In the genomic region with DNA sequence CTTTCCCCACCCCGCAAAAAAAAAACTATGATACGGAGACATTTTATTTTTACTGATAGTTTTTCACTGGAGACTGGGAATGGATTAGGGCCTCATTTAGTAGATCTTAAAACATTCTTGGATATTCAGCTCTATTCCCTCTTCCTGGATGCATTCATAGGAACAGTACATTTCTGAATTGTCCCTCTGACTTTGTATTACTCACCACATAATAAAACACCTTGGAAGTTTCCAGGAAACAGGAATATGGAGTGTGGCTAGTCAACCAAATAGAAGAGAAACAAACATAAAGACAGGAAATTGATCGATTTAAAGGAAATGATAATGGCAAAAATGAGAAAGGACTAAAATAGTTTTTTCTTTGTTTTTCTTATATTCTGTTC, we compare ENCODE assay signal across 12 cellular contexts.
DNase-seq lines count a peak whose midpoint lies in the region; ATAC-seq and TF ChIP-seq lines count a peak whose summit lies in the region.
"Had no signal": no experiment of that assay in that cellular context is flagged by ENCODE, and none has a peak within 500 bp of the region (broad histone marks: within the 10 kb centered on the region; RNA-seq: fewer than 3 reads in every experiment).

No MANE protein-coding gene starts in this region.

- no peak for ATAC-seq in activated CD4-positive, alpha-beta T cell treated with anti-CD3 and anti-CD28 coated beads for 36 hours
- peak; percentile 37 for ATAC-seq in HCT116
- ATAC-seq in activated T-helper 17 cell treated with anti-CD3 and anti-CD28 coated beads, Interleukin-2, amount 50 U/mL, for 72 hours (replicated peaks), result no peak
- ATAC-seq in GM21360 (IDR thresholded peaks at IDR 0.05; ENCODE audit: unreplicated experiment), result no peak

- TF ChIP-seq RAD21 in HCT116 (IDR thresholded peaks at IDR 0.05; ENCODE audit: low read depth), result no peak

- H3K27ac ChIP-seq in HCT116 (ENCODE audit: low read depth, low read length), result no peak overlapping the region

- peaks cover 0 to 6% of the 10 kb centered on the region in 2 experiments; a peak in 2 of 4 replicates for H3K4me1 ChIP-seq in HCT116 (ENCODE audit: control insufficient read depth in 1 of 2, insufficient read depth in 2 of 2, low read length in 2 of 2)

- H3K27ac Mint-ChIP-seq in activated CD4-positive, alpha-beta T cell treated with anti-CD3 and anti-CD28 coated beads for 36 hours, result no peak overlapping the region
- peak overlapping the region; percentile 46 for H3K27ac Mint-ChIP-seq in activated T-helper 17 cell treated with anti-CD3 and anti-CD28 coated beads, Interleukin-2, amount 50 U/mL, for 72 hours
- H3K27ac Mint-ChIP-seq in nephron progenitor cell, result no peak overlapping the region

- no peak for TF ChIP-seq POLR2A in HCT116 (IDR thresholded peaks at IDR 0.05; ENCODE audit: borderline replicate concordance, extremely low read depth, insufficient read depth, insufficient read length)

- H3K4me3 ChIP-seq in HCT116 (replicated peaks in 1 of 2; ENCODE audit: low read depth in 1 of 2, low read length in 2 of 2), result no peak overlapping the region
- H3K4me3 ChIP-seq: lung had no signal

- DNase-seq in activated CD4-positive, alpha-beta T cell treated with anti-CD3 and anti-CD28 coated beads for 36 hours, result no peak
- DNase-seq in activated CD4-positive, alpha-beta T cell treated with anti-CD3 and anti-CD28 coated beads for 4 hours, result no peak
- DNase-seq in HCT116 (ENCODE audit: low read depth, low spot score) (no peak), nephron progenitor cell (no peak), NCI-H146 (lab: John Stamatoyannopoulos, UW) (no peak)
- no peak for DNase-seq in NK-92 treated with Interleukin-12 subunit alpha and Interleukin-12 subunit beta, amount 100 ng/mL, for 24 hours (lab: John Stamatoyannopoulos, UW)
- DNase-seq: cortex of kidney, NCI-H345 had no signal

- BruUV-seq in HCT116 (replicated peaks; lab: Mats Ljungman, UMichigan), result no TSS peak

- H3K4me2 ChIP-seq in HCT116 (ENCODE audit: low read length), result no peak overlapping the region

- no peak overlapping the region for H3K9ac ChIP-seq in HCT116 (ENCODE audit: low read length)

- peaks cover 2% of the 10 kb centered on the region for H3K36me3 Mint-ChIP-seq in activated CD4-positive, alpha-beta T cell treated with anti-CD3 and anti-CD28 coated beads for 36 hours (ENCODE audit: low read depth)
- peaks cover 10% of the 10 kb centered on the region for H3K36me3 Mint-ChIP-seq in activated T-helper 17 cell treated with anti-CD3 and anti-CD28 coated beads, Interleukin-2, amount 50 U/mL, for 72 hours (ENCODE audit: low read depth)
- H3K36me3 Mint-ChIP-seq in nephron progenitor cell (ENCODE audit: low read depth), result peaks cover 13% of the 10 kb centered on the region

- peak overlapping the region; percentile 74 for H3K4me3 Mint-ChIP-seq in activated CD4-positive, alpha-beta T cell treated with anti-CD3 and anti-CD28 coated beads for 36 hours
- H3K4me3 Mint-ChIP-seq in activated T-helper 17 cell treated with anti-CD3 and anti-CD28 coated beads, Interleukin-2, amount 50 U/mL, for 72 hours, result peak overlapping the region; percentile 67
- H3K4me3 Mint-ChIP-seq in nephron progenitor cell, result peak overlapping the region; percentile 88

- H3K9me3 Mint-ChIP-seq in activated CD4-positive, alpha-beta T cell treated with anti-CD3 and anti-CD28 coated beads for 36 hours (ENCODE audit: low read depth), result no peaks in the 10 kb centered on the region
- no peaks in the 10 kb centered on the region for H3K9me3 Mint-ChIP-seq in activated T-helper 17 cell treated with anti-CD3 and anti-CD28 coated beads, Interleukin-2, amount 50 U/mL, for 72 hours
- H3K9me3 Mint-ChIP-seq in nephron progenitor cell, result peaks cover 12% of the 10 kb centered on the region
- H3K9me3 Mint-ChIP-seq: T-helper 1 cell treated with Interleukin-12 subunit alpha and Interleukin-12 subunit beta and Interleukin-4 antibody, amounts not matched to agents 30 μg/mL and 1 μg/mL, for 36 hours had no signal

- intact Hi-C loops in activated CD4-positive, alpha-beta T cell treated with anti-CD3 and anti-CD28 coated beads for 36 hours (cut with DNase I, micrococcal nuclease), result loop anchor here in 1 of 2 experiments (1.0 to 2.0 kb wide), 2 partner anchors 15 to 25 kb away; no protein-coding TSS in a partner anchor
- intact Hi-C loops in HCT116 (cut with micrococcal nuclease), result loop anchor here (5.0 kb wide), 1 partner anchor 196 kb away; no protein-coding TSS in a partner anchor

- no peak overlapping the region for H2AFZ ChIP-seq in HCT116 (ENCODE audit: low read depth, low read length, poor library complexity, severe bottlenecking)

- RAD21 ChIA-PET in HCT116 (lab: Charles Lee; ENCODE audit: low non-redundant PET in 1 of 2, low total read pairs in 2 of 2, uncharacterized antibody in 2 of 2, unreplicated experiment in 2 of 2), result interaction anchor here in 1 of 2 experiments (0.6 kb wide), 1 partner anchor 84 kb away, joined by 3 read pairs; no protein-coding TSS in a partner anchor

- POLR2A ChIA-PET in activated CD4-positive, alpha-beta T cell treated with anti-CD3 and anti-CD28 coated beads for 36 hours (lab: Charles Lee), result no interaction called here
- POLR2A ChIA-PET in HCT116 (lab: Charles Lee), result interaction anchor here (0.7 kb wide), 1 partner anchor 164 kb away, joined by 3 read pairs; no protein-coding TSS in a partner anchor

- no peaks in the 10 kb centered on the region for H3K9me3 ChIP-seq in HCT116 (ENCODE audit: control insufficient read depth in 1 of 2, insufficient read depth in 1 of 2, low read depth in 1 of 2, low read length in 2 of 2)

- H3K27me3 Mint-ChIP-seq in activated CD4-positive, alpha-beta T cell treated with anti-CD3 and anti-CD28 coated beads for 36 hours, result peaks cover 57% of the 10 kb centered on the region
- H3K27me3 Mint-ChIP-seq in activated T-helper 17 cell treated with anti-CD3 and anti-CD28 coated beads, Interleukin-2, amount 50 U/mL, for 72 hours, result peaks cover 47% of the 10 kb centered on the region
- H3K27me3 Mint-ChIP-seq in nephron progenitor cell (ENCODE audit: low read depth, poor library complexity), result peaks cover 37% of the 10 kb centered on the region

- H3K79me2 ChIP-seq in HCT116 (ENCODE audit: insufficient read depth, low read length), result no peaks in the 10 kb centered on the region

- TF ChIP-seq CTCF in HCT116 (IDR thresholded peaks at IDR 0.05 in 2 of 3, conservative IDR thresholded peaks at IDR 0.05 in 1 of 3; ENCODE audit: borderline replicate concordance in 1 of 3, insufficient read depth in 1 of 3, low read depth in 2 of 3, low read length in 2 of 3) (no peak), nephron progenitor cell (IDR thresholded peaks at IDR 0.05) (no peak)

- CTCF ChIA-PET in activated CD4-positive, alpha-beta T cell treated with anti-CD3 and anti-CD28 coated beads for 36 hours (lab: Charles Lee), result interaction anchor here (0.6 kb wide), 1 partner anchor 924 kb away, joined by 3 read pairs; no protein-coding TSS in a partner anchor
- CTCF ChIA-PET in HCT116 (lab: Charles Lee), result interaction anchor here (1.3 kb wide), 1 partner anchor 177 kb away, joined by 4 read pairs; no protein-coding TSS in a partner anchor

- no peaks in the 10 kb centered on the region for H3K9me2 ChIP-seq in HCT116 (ENCODE audit: insufficient read depth)

- H3K36me3 ChIP-seq in HCT116 (ENCODE audit: control insufficient read depth in 1 of 2, insufficient read depth in 2 of 2, low read length in 2 of 2), result no peaks in the 10 kb centered on the region

- H3K4me1 Mint-ChIP-seq in activated CD4-positive, alpha-beta T cell treated with anti-CD3 and anti-CD28 coated beads for 36 hours, result peaks cover 8% of the 10 kb centered on the region
- peaks cover 6% of the 10 kb centered on the region for H3K4me1 Mint-ChIP-seq in activated T-helper 17 cell treated with anti-CD3 and anti-CD28 coated beads, Interleukin-2, amount 50 U/mL, for 72 hours
- peaks cover 6% of the 10 kb centered on the region for H3K4me1 Mint-ChIP-seq in nephron progenitor cell

- no peaks in the 10 kb centered on the region for H4K20me1 ChIP-seq in HCT116 (ENCODE audit: insufficient read depth)

- no peaks in the 10 kb centered on the region for H3K27me3 ChIP-seq in HCT116 (ENCODE audit: insufficient read depth, low read length)

TF ChIP-seq in HCT116, 20 proteins besides CTCF, POLR2A, EP300 and RAD21:
- no peak for TF ChIP-seq JUND (IDR thresholded peaks at IDR 0.05)
- TF ChIP-seq SIN3A (IDR thresholded peaks at IDR 0.05; ENCODE audit: low read depth), result 0 out of 2 replicates have a peak, but pooled peaks have one; percentile 23
